Comparison of ENCODE assay signal across 9 cellular contexts in genomic region chr18:63969965-63970802, GRCh38. TPM values are rescaled to one million over a fixed set of nuclear protein-coding genes. Genes with fewer than 3 reads are reported as not detected.
DNase-seq lines count a peak whose midpoint lies in the region; ATAC-seq, FAIRE-seq and TF ChIP-seq lines count a peak whose summit lies in the region.
"Had no signal": no experiment of that assay in that cellular context is flagged by ENCODE, and none has a peak within 500 bp of the region (broad histone marks: within the 10 kb centered on the region; RNA-seq: fewer than 3 reads in every experiment).

Gene SERPINB8 (plus strand): TSS chr18:63970081. CDS start chr18:63978309, 8,228 bp downstream.

- peak within 1 kb of the TSS; percentile 74 for H3K4me3 ChIP-seq in A549

- H3K27me3 Mint-ChIP-seq in activated CD4-positive, alpha-beta T cell treated with anti-CD3 and anti-CD28 coated beads for 36 hours: no peaks in the 10 kb centered on the region
- peaks cover 4% of the 10 kb centered on the region for H3K27me3 Mint-ChIP-seq in chondrocyte (ENCODE audit: low read depth)

- TF ChIP-seq CTCF in A549 (IDR thresholded peaks at IDR 0.05): no peak
- no peak for TF ChIP-seq CTCF in chondrocyte (IDR thresholded peaks at IDR 0.05)

- TF ChIP-seq RAD21 in A549 (conservative IDR thresholded peaks at IDR 0.05 in 1 of 2, IDR thresholded peaks at IDR 0.05 in 1 of 2): no peak

- peak within 1 kb of the TSS; percentile 96 to 97 for H3K27ac ChIP-seq in A549

- peak; percentile 55 to 90 for DNase-seq in A549 (ENCODE audit: low read depth in 1 of 2, low spot score in 1 of 2)
- peak; percentile 97 for DNase-seq in NCI-H2227 (lab: John Stamatoyannopoulos, UW; ENCODE audit: unreplicated experiment)
- peak; percentile 92 for DNase-seq in activated CD4-positive, alpha-beta T cell treated with anti-CD3 and anti-CD28 coated beads for 36 hours
- DNase-seq in chondrocyte (ENCODE audit: low spot score): peak; percentile 98
- DNase-seq in kidney glomerular epithelial cell (lab: John Stamatoyannopoulos, UW): peak; percentile 92
- peak; percentile 69 to 74 for DNase-seq in stimulated activated CD4-positive, alpha-beta T cell treated with anti-CD3 and anti-CD28 coated beads, Interleukin-15, amount 100 ng/mL, for 48 hours (ENCODE audit: low read depth in 2 of 2)

- H3K4me2 ChIP-seq in A549: peak within 1 kb of the TSS; percentile 81

- peak within 1 kb of the TSS; percentile 92 for H3K27ac Mint-ChIP-seq in activated CD4-positive, alpha-beta T cell treated with anti-CD3 and anti-CD28 coated beads for 36 hours
- H3K27ac Mint-ChIP-seq in chondrocyte (ENCODE audit: unreplicated experiment): peak within 1 kb of the TSS; percentile 99

- no peaks in the 10 kb centered on the region for H3K36me3 Mint-ChIP-seq in activated CD4-positive, alpha-beta T cell treated with anti-CD3 and anti-CD28 coated beads for 36 hours (ENCODE audit: low read depth)
- H3K36me3 Mint-ChIP-seq in chondrocyte (ENCODE audit: low read depth): no peaks in the 10 kb centered on the region

- peak; percentile 29; the same call in 1 of the 2 replicates for TF ChIP-seq POLR2A in A549 (IDR thresholded peaks at IDR 0.05; ENCODE audit: low read length)

- 0% methylated on average over 28 of the region's 62 CpGs for WGBS in A549 (ENCODE audit: missing lambda C conversion rate)

- POLR2A ChIA-PET in A549 (lab: Yijun Ruan, JAX): interaction anchor here (0.5 to 1.2 kb wide), 12 partner anchors 8 to 548 kb away, joined by 3 to 6 read pairs (median 3); partner anchors contain the start of gene VPS4B
- POLR2A ChIA-PET in activated CD4-positive, alpha-beta T cell treated with anti-CD3 and anti-CD28 coated beads for 36 hours (lab: Charles Lee): interaction anchor here (0.7 kb wide), 1 partner anchor 19 kb away, joined by 5 read pairs; no protein-coding TSS in a partner anchor

- H3K4me1 ChIP-seq in A549: peaks cover 6% of the 10 kb centered on the region; the same call in 1 of the 3 replicates

- no peaks in the 10 kb centered on the region for H3K9me3 ChIP-seq in A549

- H3K4me1 Mint-ChIP-seq in activated CD4-positive, alpha-beta T cell treated with anti-CD3 and anti-CD28 coated beads for 36 hours: peaks cover 38% of the 10 kb centered on the region
- H3K4me1 Mint-ChIP-seq in chondrocyte (ENCODE audit: low read depth): peaks cover 32% of the 10 kb centered on the region

- H3K4me3 Mint-ChIP-seq in activated CD4-positive, alpha-beta T cell treated with anti-CD3 and anti-CD28 coated beads for 36 hours: peak within 1 kb of the TSS; percentile 85
- peak within 1 kb of the TSS; percentile 87 for H3K4me3 Mint-ChIP-seq in chondrocyte (ENCODE audit: unreplicated experiment)

- intact Hi-C loops in activated CD4-positive, alpha-beta T cell treated with anti-CD3 and anti-CD28 coated beads for 36 hours (cut with DNase I, micrococcal nuclease): loop anchor here (1.0 to 10.0 kb wide), 6 partner anchors 9 to 1445 kb away; partner anchors contain the start of genes KDSR (in 1 of the 2), VPS4B (in 1 of the 2) and ZCCHC2 (in 1 of the 2)

- ATAC-seq in A549 (peak; percentile 97 to 98), GM18870 (IDR thresholded peaks at IDR 0.05; ENCODE audit: unreplicated experiment) (peak; percentile 86), HG03135 (IDR thresholded peaks at IDR 0.05; ENCODE audit: unreplicated experiment) (peak; percentile 91)
- peak; percentile 90 for ATAC-seq in activated CD4-positive, alpha-beta T cell treated with anti-CD3 and anti-CD28 coated beads for 36 hours

- no peak for FAIRE-seq in A549 (lab: Jason Lieb, UNC)
- FAIRE-seq: G401.6 had no signal

- CTCF ChIA-PET in A549 (lab: Yijun Ruan, JAX): no interaction called here
- CTCF ChIA-PET in activated CD4-positive, alpha-beta T cell treated with anti-CD3 and anti-CD28 coated beads for 36 hours (lab: Charles Lee): no interaction called here

- H3K9me3 Mint-ChIP-seq in activated CD4-positive, alpha-beta T cell treated with anti-CD3 and anti-CD28 coated beads for 36 hours (ENCODE audit: low read depth): no peaks in the 10 kb centered on the region
- no peaks in the 10 kb centered on the region for H3K9me3 Mint-ChIP-seq in chondrocyte (ENCODE audit: low read depth)

- no peak for TF ChIP-seq EP300 in A549 (IDR thresholded peaks at IDR 0.05)

TF ChIP-seq in A549, 52 proteins besides CTCF, POLR2A, EP300 and RAD21:
- TF ChIP-seq BCL3 (IDR thresholded peaks at IDR 0.05): peak; percentile 27; the same call in 1 of the 3 replicates
- TF ChIP-seq PHF8 (IDR thresholded peaks at IDR 0.05; ENCODE audit: borderline replicate concordance, low read depth): peak; percentile 91; the same call in 1 of the 2 replicates
- TF ChIP-seq MYC (IDR thresholded peaks at IDR 0.05; ENCODE audit: borderline replicate concordance, low read length): no peak
- 0 out of 2 replicates have a peak, but pooled peaks have one; percentile 42 for TF ChIP-seq TFCP2L1 (CRISPR knock-in tag; IDR thresholded peaks at IDR 0.05)
- TF ChIP-seq CEBPB (IDR thresholded peaks at IDR 0.05): peak; percentile 79 to 89
- no peak for TF ChIP-seq POLR2AphosphoS2 (conservative IDR thresholded peaks at IDR 0.05; ENCODE audit: low read length)
- no peak for TF ChIP-seq FOXS1 (CRISPR knock-in tag; IDR thresholded peaks at IDR 0.05)
- TF ChIP-seq RFX5 (IDR thresholded peaks at IDR 0.05): 0 out of 2 replicates have a peak, but pooled peaks have one; percentile 36
- TF ChIP-seq JUN (IDR thresholded peaks at IDR 0.05): peak; percentile 35 to 72; a peak in 3 of 5 replicates
- no peak for TF ChIP-seq CBX8 (IDR thresholded peaks at IDR 0.05)
- TF ChIP-seq FOSL2 (IDR thresholded peaks at IDR 0.05): peak; percentile 46; the same call in 1 of the 2 replicates
- peak; percentile 84 for TF ChIP-seq FOSL2 (CRISPR knock-in tag; IDR thresholded peaks at IDR 0.05)
- peak; percentile 37; the same call in 1 of the 2 replicates for TF ChIP-seq REST (IDR thresholded peaks at IDR 0.05)
- no peak for TF ChIP-seq ZFP36 (IDR thresholded peaks at IDR 0.05; ENCODE audit: borderline replicate concordance, partially characterized antibody)

RNA-seq across cellular contexts. Expression of gene SERPINB8, which starts in this region (rescaled TPM):
- polyA plus RNA-seq in A549 (2011; rRNA removed) (8.6 and 11.7 TPM in 2 replicates), A549 (2017; fragmentation: RNase III; extraction: RNeasy Plus Mini Kit Qiagen cat#74134 plus additional on column Dnase treatment) (3.4 to 3.5 TPM (median 3.5 TPM) in 3 replicates)
- 1.5 and 1.6 TPM in 2 replicates for polyA plus RNA-seq in A549 (2012; cell fraction: cytosol; rRNA removed)
- polyA plus RNA-seq in A549 (2012; cell fraction: nucleus; rRNA removed): 1.2 and 2.4 TPM in 2 replicates
- 2.5 and 4.0 TPM in 2 replicates for polyA minus RNA-seq in A549 (2011; rRNA and poly(A)+ RNA removed)
- 10 to 100 TPM; 16.0 to 17.1 TPM for total RNA-seq in activated CD4-positive, alpha-beta T cell treated with anti-CD3 and anti-CD28 coated beads for 36 hours
- total RNA-seq in chondrocyte: 10.2 to 13.6 TPM (median 12.0 TPM) in 3 replicates

Comparison
In these comparisons a context has a peak if more than half of its experiments do, and no peak if none do; other contexts are left out.
1. Peak in every context shown above with its lines: DNase-seq, ATAC-seq, H3K4me3 ChIP-seq and H3K27ac ChIP-seq.